In genomic region chr17:1193300-1193699, GRCh38 we compare ENCODE assay signal across 16 cellular contexts. TPM values are rescaled to one million over a fixed set of nuclear protein-coding genes. Genes with fewer than 3 reads are reported as not detected.
DNase-seq lines count a peak whose midpoint lies in the region; ATAC-seq and TF ChIP-seq lines count a peak whose summit lies in the region.
"Had no signal": no experiment of that assay in that cellular context is flagged by ENCODE, and none has a peak within 500 bp of the region (broad histone marks: within the 10 kb centered on the region; RNA-seq: fewer than 3 reads in every experiment).

No MANE protein-coding gene starts in this region.

- CTCF ChIA-PET in HEK293 (lab: Yijun Ruan, JAX), result interaction anchor here (0.6 to 2.0 kb wide), 6 partner anchors 12 to 198 kb away, joined by 3 to 6 read pairs (median 4); no protein-coding TSS in a partner anchor
- CTCF ChIA-PET in GM10248 (lab: Yijun Ruan, JAX), result interaction anchor here (13.1 kb wide), 1 partner anchor 70 kb away, joined by 153 read pairs; no protein-coding TSS in a partner anchor

- TF ChIP-seq CTCF in HEK293 (tag by site-specific recombination; IDR thresholded peaks at IDR 0.05) (no peak), OCI-LY1 (IDR thresholded peaks at IDR 0.05; ENCODE audit: low read length) (no peak), gastroesophageal sphincter (IDR thresholded peaks at IDR 0.05) (no peak), GM10248 (IDR thresholded peaks at IDR 0.05; ENCODE audit: control extremely low read depth, extremely low read depth, low read depth, missing control alignments) (no peak)

- H3K9me3 ChIP-seq in HEK293 (ENCODE audit: control insufficient read depth, insufficient read depth, low read depth, low read length) (no peaks in the 10 kb centered on the region), OCI-LY1 (ENCODE audit: low read length) (no peaks in the 10 kb centered on the region), gastroesophageal sphincter (no peaks in the 10 kb centered on the region)
- H3K9me3 ChIP-seq: Caco-2 had no signal

- H3K9ac ChIP-seq in OCI-LY1 (ENCODE audit: low read length), result no peak overlapping the region

- H2AFZ ChIP-seq in OCI-LY1 (ENCODE audit: low read length), result no peak overlapping the region

- no peaks in the 10 kb centered on the region for H3K9me3 Mint-ChIP-seq in natural killer cell treated with Interleukin-12 subunit alpha and Interleukin-12 subunit beta and Interleukin-15 and Interleukin-18, amount 100 ng/mL, for 72 hours

- no peaks in the 10 kb centered on the region for H4K20me1 ChIP-seq in OCI-LY1 (ENCODE audit: insufficient read depth, low read length)

- no peak for ATAC-seq in natural killer cell treated with Interleukin-12 subunit alpha and Interleukin-12 subunit beta and Interleukin-15 and Interleukin-18, amount 100 ng/mL, for 72 hours
- no peak for ATAC-seq in gastroesophageal sphincter
- ATAC-seq in GM19395 (IDR thresholded peaks at IDR 0.05; ENCODE audit: unreplicated experiment), result no peak

- H3K4me2 ChIP-seq in OCI-LY1 (ENCODE audit: low read length), result no peak overlapping the region

- no peak overlapping the region for H3K27ac ChIP-seq in HEK293 (ENCODE audit: extremely low read depth, low read depth, low read length)
- peak overlapping the region; percentile 11 for H3K27ac ChIP-seq in OCI-LY1 (ENCODE audit: low read depth, low read length, poor library complexity, severe bottlenecking)
- H3K27ac ChIP-seq in gastroesophageal sphincter, result no peak overlapping the region

- H3K36me3 ChIP-seq in HEK293 (ENCODE audit: control insufficient read depth in 2 of 2, insufficient read depth in 1 of 2, low read length in 2 of 2) (no peaks in the 10 kb centered on the region; a peak in 1 of 3 replicates), OCI-LY1 (ENCODE audit: insufficient read depth, low read length) (no peaks in the 10 kb centered on the region), gastroesophageal sphincter (no peaks in the 10 kb centered on the region)

- H3F3A ChIP-seq in OCI-LY1 (ENCODE audit: insufficient read depth, low read length), result no peaks in the 10 kb centered on the region

- no peaks in the 10 kb centered on the region for H3K27me3 Mint-ChIP-seq in natural killer cell treated with Interleukin-12 subunit alpha and Interleukin-12 subunit beta and Interleukin-15 and Interleukin-18, amount 100 ng/mL, for 72 hours

- H3K9me2 ChIP-seq in OCI-LY1 (ENCODE audit: low read depth, low read length), result no peaks in the 10 kb centered on the region

- H3K27ac Mint-ChIP-seq in natural killer cell treated with Interleukin-12 subunit alpha and Interleukin-12 subunit beta and Interleukin-15 and Interleukin-18, amount 100 ng/mL, for 72 hours, result peak overlapping the region in 1 of 2 donors; percentile 9

- 76 to 86% methylated on average over 6 to 16 of the region's 21 CpGs for WGBS in gastroesophageal sphincter (ENCODE audit: low coverage in 1 of 2), 2 donors

- TF ChIP-seq POLR2A in gastroesophageal sphincter (IDR thresholded peaks at IDR 0.05), result no peak

- H3K36me3 Mint-ChIP-seq in natural killer cell treated with Interleukin-12 subunit alpha and Interleukin-12 subunit beta and Interleukin-15 and Interleukin-18, amount 100 ng/mL, for 72 hours, result no peaks in the 10 kb centered on the region

- peak; percentile 3 for DNase-seq in NCI-H2107 treated with DMSO at 0.1 percent for 48 hours (lab: John Stamatoyannopoulos, UW; ENCODE audit: unreplicated experiment)
- DNase-seq in NCI-H2107 (lab: John Stamatoyannopoulos, UW), result no peak
- no peak for DNase-seq in natural killer cell treated with Interleukin-12 subunit alpha and Interleukin-12 subunit beta and Interleukin-15 and Interleukin-18, amount 100 ng/mL, for 72 hours (ENCODE audit: low spot score)
- DNase-seq in GM10248 (ENCODE audit: extremely low spot score), result no peak
- DNase-seq: 8988T, Caco-2, HCEC 1CT, KBM-7, NCI-H1105, NCI-H1694 treated with DMSO at 0.1 percent for 48 hours, NCI-H524, SHP77 treated with DMSO at 0.1 percent for 48 hours had no signal

- no peak for TF ChIP-seq EP300 in gastroesophageal sphincter (IDR thresholded peaks at IDR 0.05)

- no peak overlapping the region for H3K4me3 ChIP-seq in HEK293 (ENCODE audit: low read depth, low read length)
- H3K4me3 ChIP-seq in OCI-LY1 (ENCODE audit: low read depth, low read length, poor library complexity, severe bottlenecking), result no peak overlapping the region
- no peak overlapping the region for H3K4me3 ChIP-seq in gastroesophageal sphincter

- no peaks in the 10 kb centered on the region for H3K4me1 ChIP-seq in HEK293 (ENCODE audit: control insufficient read depth, insufficient read depth, low read length)
- H3K4me1 ChIP-seq in OCI-LY1 (ENCODE audit: insufficient read depth, low read length, severe bottlenecking), result peaks cover 53% of the 10 kb centered on the region
- peaks cover 0 to 37% (median 14%) of the 10 kb centered on the region in 3 donors for H3K4me1 ChIP-seq in gastroesophageal sphincter
- H3K4me1 ChIP-seq: Caco-2 had no signal

- POLR2A ChIA-PET in HEK293 (lab: Yijun Ruan, JAX) (no interaction called here), GM10248 (lab: Yijun Ruan, JAX) (no interaction called here)

- no peaks in the 10 kb centered on the region for H3K27me3 ChIP-seq in OCI-LY1 (ENCODE audit: insufficient read depth, low read length)
- no peaks in the 10 kb centered on the region for H3K27me3 ChIP-seq in gastroesophageal sphincter

- H3K4me1 Mint-ChIP-seq in natural killer cell treated with Interleukin-12 subunit alpha and Interleukin-12 subunit beta and Interleukin-15 and Interleukin-18, amount 100 ng/mL, for 72 hours (ENCODE audit: low read depth in 2 of 2), result peaks cover 5 to 28% of the 10 kb centered on the region in 2 donors

- H3K79me2 ChIP-seq in OCI-LY1 (ENCODE audit: insufficient read depth, low read length), result no peaks in the 10 kb centered on the region

- peak overlapping the region; percentile 5 for H3K4me3 Mint-ChIP-seq in natural killer cell treated with Interleukin-12 subunit alpha and Interleukin-12 subunit beta and Interleukin-15 and Interleukin-18, amount 100 ng/mL, for 72 hours

TF ChIP-seq in HEK293, 187 proteins besides CTCF, POLR2A, EP300 and RAD21:
- peak; percentile 77; the same call in 1 of the 2 replicates for TF ChIP-seq ZNF18 (tag by site-specific recombination; IDR thresholded peaks at IDR 0.05)
- no peak for TF ChIP-seq ZNF785 (tag by site-specific recombination; IDR thresholded peaks at IDR 0.05)
- TF ChIP-seq ZNF19 (tag by site-specific recombination; IDR thresholded peaks at IDR 0.05; ENCODE audit: low read depth), result no peak

RNA-seq across cellular contexts. Expression of gene ABR, which starts 13.5 kb away (rescaled TPM):
- 10 to 100 TPM; 79.1 to 80.5 TPM for total RNA-seq in natural killer cell treated with Interleukin-12 subunit alpha and Interleukin-12 subunit beta and Interleukin-15 and Interleukin-18, amount 100 ng/mL, for 72 hours
- total RNA-seq in gastroesophageal sphincter, result 100 to 1,000 TPM in 3 of 4 donors, 10 to 100 TPM in 1; 62.6 to 147 (median 114) TPM
